ENCODE assay signal across 8 cellular contexts in genomic region chr3:32237670-32238026, GRCh38. TPM values are rescaled to one million over a fixed set of nuclear protein-coding genes. Genes with fewer than 3 reads are reported as not detected.
DNase-seq lines count a peak whose midpoint lies in the region; ATAC-seq and TF ChIP-seq lines count a peak whose summit lies in the region.

No MANE protein-coding gene starts in this region.

- TF ChIP-seq CTCF in glutamatergic neuron (IDR thresholded peaks at IDR 0.05; ENCODE audit: partially characterized antibody, unreplicated experiment): no peak
- TF ChIP-seq CTCF in psoas muscle (IDR thresholded peaks at IDR 0.05): no peak

- intact Hi-C loops in activated CD4-positive, alpha-beta memory T cell treated with anti-CD3 and anti-CD28 coated beads for 36 hours (cut with micrococcal nuclease): loop anchor here (2.0 to 5.0 kb wide), 2 partner anchors 61 to 155 kb away; partner anchors contain the start of gene CMTM7
- intact Hi-C loops in psoas muscle (cut with DNase I): no loop called here

- DNase-seq in activated CD4-positive, alpha-beta memory T cell treated with anti-CD3 and anti-CD28 coated beads for 36 hours: no peak
- DNase-seq in glutamatergic neuron (no peak), psoas muscle (no peak), NCI-H1436 treated with DMSO at 0.1 percent for 48 hours (lab: John Stamatoyannopoulos, UW) (no peak), NK-92 (lab: John Stamatoyannopoulos, UW; ENCODE audit: unreplicated experiment) (no peak), iPS-NIHi11 (ENCODE audit: low spot score) (no peak)

- no peaks in the 10 kb centered on the region for H3K36me3 ChIP-seq in ES-I3 (ENCODE audit: insufficient read depth, low read length)
- H3K36me3 ChIP-seq in psoas muscle (ENCODE audit: insufficient read depth in 1 of 2, low read depth in 1 of 2): no peaks in the 10 kb centered on the region

- ATAC-seq in psoas muscle: no peak
- no peak for ATAC-seq in HG03354 (IDR thresholded peaks at IDR 0.05; ENCODE audit: poor library complexity, severe bottlenecking, unreplicated experiment)

- CTCF ChIA-PET in activated CD4-positive, alpha-beta memory T cell treated with anti-CD3 and anti-CD28 coated beads for 36 hours (lab: Charles Lee): interaction anchor here (1.0 to 5.1 kb wide), 2 partner anchors 10 to 59 kb away, joined by 3 to 36 read pairs; no protein-coding TSS in a partner anchor

- peaks cover 9% of the 10 kb centered on the region for H3K36me3 Mint-ChIP-seq in activated CD4-positive, alpha-beta memory T cell treated with anti-CD3 and anti-CD28 coated beads for 36 hours
- H3K36me3 Mint-ChIP-seq in glutamatergic neuron (ENCODE audit: unreplicated experiment): no peaks in the 10 kb centered on the region

- no peak overlapping the region for H3K27ac Mint-ChIP-seq in activated CD4-positive, alpha-beta memory T cell treated with anti-CD3 and anti-CD28 coated beads for 36 hours
- H3K27ac Mint-ChIP-seq in glutamatergic neuron (ENCODE audit: unreplicated experiment): no peak overlapping the region

- H3K9me3 ChIP-seq in ES-I3 (ENCODE audit: control insufficient read depth, insufficient read depth, low read length) (no peaks in the 10 kb centered on the region), psoas muscle (peaks cover 8% of the 10 kb centered on the region)

- H3K27me3 Mint-ChIP-seq in activated CD4-positive, alpha-beta memory T cell treated with anti-CD3 and anti-CD28 coated beads for 36 hours: peaks cover 4% of the 10 kb centered on the region
- H3K27me3 Mint-ChIP-seq in glutamatergic neuron (ENCODE audit: unreplicated experiment): peaks cover 9% of the 10 kb centered on the region

- H3K9ac ChIP-seq in ES-I3 (ENCODE audit: low read depth, low read length): peak overlapping the region; percentile 54

- H3K4me3 Mint-ChIP-seq in activated CD4-positive, alpha-beta memory T cell treated with anti-CD3 and anti-CD28 coated beads for 36 hours: peak overlapping the region; percentile 66
- H3K4me3 Mint-ChIP-seq in glutamatergic neuron (ENCODE audit: unreplicated experiment): peak overlapping the region; percentile 82

- peaks cover 0 to 42% (median 3%) of the 10 kb centered on the region in 3 donors for H3K27me3 ChIP-seq in psoas muscle (ENCODE audit: insufficient read depth in 3 of 3, low read length in 2 of 3)

- POLR2A ChIA-PET in activated CD4-positive, alpha-beta memory T cell treated with anti-CD3 and anti-CD28 coated beads for 36 hours (lab: Charles Lee): no interaction called here

- peak overlapping the region; percentile 69 for H3K4me3 ChIP-seq in psoas muscle

- peaks cover 6% of the 10 kb centered on the region; the same call in 1 of the 2 replicates for H3K4me1 ChIP-seq in ES-I3 (ENCODE audit: insufficient read depth, low read length)
- H3K4me1 ChIP-seq in psoas muscle: no peaks in the 10 kb centered on the region

- peaks cover 9% of the 10 kb centered on the region for H3K9me3 Mint-ChIP-seq in activated CD4-positive, alpha-beta memory T cell treated with anti-CD3 and anti-CD28 coated beads for 36 hours
- peaks cover 1% of the 10 kb centered on the region for H3K9me3 Mint-ChIP-seq in glutamatergic neuron (ENCODE audit: unreplicated experiment)

- peaks cover 28% of the 10 kb centered on the region for H3K4me1 Mint-ChIP-seq in activated CD4-positive, alpha-beta memory T cell treated with anti-CD3 and anti-CD28 coated beads for 36 hours (ENCODE audit: low read depth)
- H3K4me1 Mint-ChIP-seq in glutamatergic neuron (ENCODE audit: low read depth, unreplicated experiment): no peaks in the 10 kb centered on the region

- H3K27ac ChIP-seq in psoas muscle: peak overlapping the region; percentile 61

- 13 to 18% (median 18%) methylated on average over 13 of the region's 13 CpGs for WGBS in psoas muscle, 3 donors

RNA-seq across cellular contexts. Expression of gene CMTM8, which starts 0.8 kb away (rescaled TPM):
- total RNA-seq in activated CD4-positive, alpha-beta memory T cell treated with anti-CD3 and anti-CD28 coated beads for 36 hours: 10 to 100 TPM; 11.6 to 13.0 TPM
- total RNA-seq in glutamatergic neuron (ENCODE audit: unreplicated experiment): not detected
- 1 to 10 TPM in 3 of 4 donors, under 1 TPM in 1; 0.97 to 4.2 (median 2.1) TPM for total RNA-seq in psoas muscle
- polyA plus RNA-seq in psoas muscle: 1 to 10 TPM; 1.5 to 4.0 (median 2.0) TPM
